1 cellular context compared by ENCODE assay signal in the genomic region with DNA sequence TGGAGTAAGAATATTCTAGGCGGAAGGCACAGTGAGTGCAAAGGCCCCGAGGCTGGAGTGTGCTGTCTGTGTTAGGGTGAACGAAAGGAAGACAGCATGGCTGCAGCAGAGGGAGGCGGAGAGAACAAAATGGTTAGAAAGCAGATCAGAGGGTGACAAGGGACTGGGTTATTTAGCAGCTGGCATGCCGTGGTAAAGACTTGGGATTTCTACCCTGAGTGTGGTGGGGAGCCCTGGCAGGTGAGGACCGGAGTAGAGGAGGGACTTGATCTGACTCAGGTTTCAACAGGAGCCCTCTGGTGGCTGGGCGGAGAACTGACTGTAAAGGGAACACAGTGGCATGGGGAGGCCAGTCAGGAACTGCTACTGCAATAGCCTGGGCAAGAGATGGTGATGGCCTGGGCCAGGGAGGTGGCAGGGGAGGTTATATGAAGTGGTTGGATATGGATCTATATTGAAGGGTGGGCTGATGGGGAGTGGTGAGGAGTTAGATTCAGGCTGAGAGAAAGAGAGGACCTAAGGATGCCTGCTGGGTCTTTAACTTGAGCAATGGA.
TF ChIP-seq lines count a peak whose summit lies in the region.

No MANE protein-coding gene starts in this region.

TF ChIP-seq in K562, 482 proteins besides CTCF, POLR2A, EP300 and RAD21 (continued from another document and continues in another):
- TF ChIP-seq MAZ (CRISPR knock-in tag; conservative IDR thresholded peaks at IDR 0.05 in 1 of 2, IDR thresholded peaks at IDR 0.05 in 1 of 2): peak; percentile 80 to 85
- no peak for TF ChIP-seq TAF9B (IDR thresholded peaks at IDR 0.05; ENCODE audit: partially characterized antibody)
- peak; percentile 25; the same call in 1 of the 2 replicates for TF ChIP-seq TAL1 (IDR thresholded peaks at IDR 0.05)
- no peak for TF ChIP-seq PHF20 (IDR thresholded peaks at IDR 0.05; ENCODE audit: partially characterized antibody)
- TF ChIP-seq NCOR1 (IDR thresholded peaks at IDR 0.05): no peak
- no peak for TF ChIP-seq PHF8 (IDR thresholded peaks at IDR 0.05; ENCODE audit: borderline replicate concordance, low read length)
- TF ChIP-seq, protein P1, sequence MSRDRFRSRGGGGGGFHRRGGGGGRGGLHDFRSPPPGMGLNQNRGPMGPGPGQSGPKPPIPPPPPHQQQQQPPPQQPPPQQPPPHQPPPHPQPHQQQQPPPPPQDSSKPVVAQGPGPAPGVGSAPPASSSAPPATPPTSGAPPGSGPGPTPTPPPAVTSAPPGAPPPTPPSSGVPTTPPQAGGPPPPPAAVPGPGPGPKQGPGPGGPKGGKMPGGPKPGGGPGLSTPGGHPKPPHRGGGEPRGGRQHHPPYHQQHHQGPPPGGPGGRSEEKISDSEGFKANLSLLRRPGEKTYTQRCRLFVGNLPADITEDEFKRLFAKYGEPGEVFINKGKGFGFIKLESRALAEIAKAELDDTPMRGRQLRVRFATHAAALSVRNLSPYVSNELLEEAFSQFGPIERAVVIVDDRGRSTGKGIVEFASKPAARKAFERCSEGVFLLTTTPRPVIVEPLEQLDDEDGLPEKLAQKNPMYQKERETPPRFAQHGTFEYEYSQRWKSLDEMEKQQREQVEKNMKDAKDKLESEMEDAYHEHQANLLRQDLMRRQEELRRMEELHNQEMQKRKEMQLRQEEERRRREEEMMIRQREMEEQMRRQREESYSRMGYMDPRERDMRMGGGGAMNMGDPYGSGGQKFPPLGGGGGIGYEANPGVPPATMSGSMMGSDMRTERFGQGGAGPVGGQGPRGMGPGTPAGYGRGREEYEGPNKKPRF (IDR thresholded peaks at IDR 0.05; ENCODE audit: low read depth, low read length): no peak
- no peak for TF ChIP-seq KDM5B (IDR thresholded peaks at IDR 0.05; ENCODE audit: insufficient replicate concordance, low read depth, low read length)
- TF ChIP-seq PYGO2 (tag; IDR thresholded peaks at IDR 0.05): no peak
- TF ChIP-seq STAT5B (CRISPR knock-in tag; IDR thresholded peaks at IDR 0.05): no peak
- TF ChIP-seq TAF1 (IDR thresholded peaks at IDR 0.05; ENCODE audit: control insufficient read depth, extremely low read depth, insufficient read depth, low read length, severe bottlenecking): peak; percentile 37
- TF ChIP-seq PTRF (tag; IDR thresholded peaks at IDR 0.05): no peak; the same call in 1 of the 2 replicates
- peak in 1 of 2 experiments; percentile 80; a peak in 2 of 4 replicates for TF ChIP-seq RCOR1 (IDR thresholded peaks at IDR 0.05; ENCODE audit: borderline replicate concordance in 1 of 2, low read depth in 2 of 2, low read length in 2 of 2)
- TF ChIP-seq, protein P2, sequence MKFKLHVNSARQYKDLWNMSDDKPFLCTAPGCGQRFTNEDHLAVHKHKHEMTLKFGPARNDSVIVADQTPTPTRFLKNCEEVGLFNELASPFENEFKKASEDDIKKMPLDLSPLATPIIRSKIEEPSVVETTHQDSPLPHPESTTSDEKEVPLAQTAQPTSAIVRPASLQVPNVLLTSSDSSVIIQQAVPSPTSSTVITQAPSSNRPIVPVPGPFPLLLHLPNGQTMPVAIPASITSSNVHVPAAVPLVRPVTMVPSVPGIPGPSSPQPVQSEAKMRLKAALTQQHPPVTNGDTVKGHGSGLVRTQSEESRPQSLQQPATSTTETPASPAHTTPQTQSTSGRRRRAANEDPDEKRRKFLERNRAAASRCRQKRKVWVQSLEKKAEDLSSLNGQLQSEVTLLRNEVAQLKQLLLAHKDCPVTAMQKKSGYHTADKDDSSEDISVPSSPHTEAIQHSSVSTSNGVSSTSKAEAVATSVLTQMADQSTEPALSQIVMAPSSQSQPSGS (CRISPR knock-in tag; IDR thresholded peaks at IDR 0.05): no peak
- no peak for TF ChIP-seq THAP7 (CRISPR knock-in tag; IDR thresholded peaks at IDR 0.05)
- TF ChIP-seq BRCA1 (IDR thresholded peaks at IDR 0.05): no peak
- TF ChIP-seq BRCA1 (CRISPR knock-in tag; IDR thresholded peaks at IDR 0.05): no peak
- TF ChIP-seq PREB (CRISPR knock-in tag; IDR thresholded peaks at IDR 0.05): no peak
- TF ChIP-seq NRF1 (conservative IDR thresholded peaks at IDR 0.05 in 1 of 2, IDR thresholded peaks at IDR 0.05 in 1 of 2): no peak
- peak; percentile 26; the same call in 1 of the 2 replicates for TF ChIP-seq CBFA2T3 (IDR thresholded peaks at IDR 0.05)
- TF ChIP-seq MGA (IDR thresholded peaks at IDR 0.05): no peak
- no peak for TF ChIP-seq TCF7L2 (IDR thresholded peaks at IDR 0.05; ENCODE audit: low read depth, low read length)
- TF ChIP-seq, protein P3, sequence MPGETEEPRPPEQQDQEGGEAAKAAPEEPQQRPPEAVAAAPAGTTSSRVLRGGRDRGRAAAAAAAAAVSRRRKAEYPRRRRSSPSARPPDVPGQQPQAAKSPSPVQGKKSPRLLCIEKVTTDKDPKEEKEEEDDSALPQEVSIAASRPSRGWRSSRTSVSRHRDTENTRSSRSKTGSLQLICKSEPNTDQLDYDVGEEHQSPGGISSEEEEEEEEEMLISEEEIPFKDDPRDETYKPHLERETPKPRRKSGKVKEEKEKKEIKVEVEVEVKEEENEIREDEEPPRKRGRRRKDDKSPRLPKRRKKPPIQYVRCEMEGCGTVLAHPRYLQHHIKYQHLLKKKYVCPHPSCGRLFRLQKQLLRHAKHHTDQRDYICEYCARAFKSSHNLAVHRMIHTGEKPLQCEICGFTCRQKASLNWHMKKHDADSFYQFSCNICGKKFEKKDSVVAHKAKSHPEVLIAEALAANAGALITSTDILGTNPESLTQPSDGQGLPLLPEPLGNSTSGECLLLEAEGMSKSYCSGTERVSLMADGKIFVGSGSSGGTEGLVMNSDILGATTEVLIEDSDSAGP (CRISPR knock-in tag; IDR thresholded peaks at IDR 0.05): no peak
- TF ChIP-seq HMG20A (CRISPR knock-in tag; conservative IDR thresholded peaks at IDR 0.05): no peak
- no peak for TF ChIP-seq HNRNPL (IDR thresholded peaks at IDR 0.05; ENCODE audit: low read depth, low read length)
- TF ChIP-seq FOXK2 (conservative IDR thresholded peaks at IDR 0.05 in 1 of 2, IDR thresholded peaks at IDR 0.05 in 1 of 2; ENCODE audit: low read depth in 2 of 2): peak in 1 of 2 experiments; percentile 3; a peak in 1 of 4 replicates
- TF ChIP-seq ARNT (IDR thresholded peaks at IDR 0.05): 0 out of 4 replicates have a peak, but pooled peaks of 1 of the 2 experiments have one; percentile 36
- no peak for TF ChIP-seq CHD4 (IDR thresholded peaks at IDR 0.05; ENCODE audit: insufficient read depth, insufficient replicate concordance, low read depth, low read length, poor library complexity, severe bottlenecking)
- TF ChIP-seq HSF4 (CRISPR knock-in tag; IDR thresholded peaks at IDR 0.05; ENCODE audit: borderline replicate concordance): peak; percentile 83; the same call in 1 of the 2 replicates
- TF ChIP-seq, protein P4, sequence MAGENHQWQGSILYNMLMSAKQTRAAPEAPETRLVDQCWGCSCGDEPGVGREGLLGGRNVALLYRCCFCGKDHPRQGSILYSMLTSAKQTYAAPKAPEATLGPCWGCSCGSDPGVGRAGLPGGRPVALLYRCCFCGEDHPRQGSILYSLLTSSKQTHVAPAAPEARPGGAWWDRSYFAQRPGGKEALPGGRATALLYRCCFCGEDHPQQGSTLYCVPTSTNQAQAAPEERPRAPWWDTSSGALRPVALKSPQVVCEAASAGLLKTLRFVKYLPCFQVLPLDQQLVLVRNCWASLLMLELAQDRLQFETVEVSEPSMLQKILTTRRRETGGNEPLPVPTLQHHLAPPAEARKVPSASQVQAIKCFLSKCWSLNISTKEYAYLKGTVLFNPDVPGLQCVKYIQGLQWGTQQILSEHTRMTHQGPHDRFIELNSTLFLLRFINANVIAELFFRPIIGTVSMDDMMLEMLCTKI (IDR thresholded peaks at IDR 0.05; ENCODE audit: partially characterized antibody): no peak
- TF ChIP-seq HOXB6 (CRISPR knock-in tag; IDR thresholded peaks at IDR 0.05; ENCODE audit: borderline replicate concordance): no peak
- peak in 1 of 2 experiments; percentile 62; a peak in 2 of 4 replicates for TF ChIP-seq HDAC1 (IDR thresholded peaks at IDR 0.05)
- no peak for TF ChIP-seq SRSF1 (IDR thresholded peaks at IDR 0.05; ENCODE audit: low read depth, low read length)
- no peak; the same call in 1 of the 2 replicates for TF ChIP-seq BACH1 (tag; IDR thresholded peaks at IDR 0.05)
- TF ChIP-seq RFX7 (CRISPR knock-in tag; IDR thresholded peaks at IDR 0.05): no peak
- no peak for TF ChIP-seq ELF2 (CRISPR knock-in tag; IDR thresholded peaks at IDR 0.05)
- TF ChIP-seq BDP1 (IDR thresholded peaks at IDR 0.05; ENCODE audit: insufficient read depth, insufficient read length): no peak
- no peak for TF ChIP-seq TARDBP (IDR thresholded peaks at IDR 0.05)
- no peak for TF ChIP-seq MCM7 (IDR thresholded peaks at IDR 0.05)
- no peak for TF ChIP-seq NCOA6 (IDR thresholded peaks at IDR 0.05)
- no peak for TF ChIP-seq ZNF77 (CRISPR knock-in tag; IDR thresholded peaks at IDR 0.05)
